13 cellular contexts compared by ENCODE assay signal in genomic region chr17:48725005-48725293, GRCh38. TPM values are rescaled to one million over a fixed set of nuclear protein-coding genes. Genes with fewer than 3 reads are reported as not detected.
DNase-seq lines count a peak whose midpoint lies in the region; ATAC-seq and TF ChIP-seq lines count a peak whose summit lies in the region.
"Had no signal": no experiment of that assay in that cellular context is flagged by ENCODE, and none has a peak within 500 bp of the region (broad histone marks: within the 10 kb centered on the region; RNA-seq: fewer than 3 reads in every experiment).

No MANE protein-coding gene starts in this region.

- H2BK15ac ChIP-seq in mesendoderm (replicated peaks; ENCODE audit: low read depth): no peak overlapping the region

- no peaks in the 10 kb centered on the region for H3K9me3 ChIP-seq in DOHH2 (ENCODE audit: control insufficient read depth, insufficient read depth, low read length)
- H3K9me3 ChIP-seq: mucosa of descending colon had no signal

- no peak overlapping the region for H2AFZ ChIP-seq in ACC112 (ENCODE audit: low read length, unreplicated experiment)

- no peak overlapping the region for H3K4ac ChIP-seq in mesendoderm (ENCODE audit: low read depth, low read length)

- CTCF ChIA-PET in activated B cell treated with CpG ODN at 0.5 μM for 24 hours (lab: Charles Lee): interaction anchor here (0.6 to 3.7 kb wide), 7 partner anchors 13 to 154 kb away, joined by 3 to 16 read pairs (median 3); no protein-coding TSS in a partner anchor

- peaks cover 1% of the 10 kb centered on the region for H3K36me3 Mint-ChIP-seq in activated B cell treated with CpG ODN at 0.5 μM for 24 hours (ENCODE audit: low read depth)

- ATAC-seq in activated B cell treated with CpG ODN at 0.5 μM for 24 hours (ENCODE audit: low read depth) (no peak), GM18502 (IDR thresholded peaks at IDR 0.05; ENCODE audit: poor library complexity, unreplicated experiment) (no peak)

- no peak overlapping the region for H2BK120ac ChIP-seq in mesendoderm (ENCODE audit: low read depth, low read length)

- H4K20me1 ChIP-seq in DOHH2 (ENCODE audit: control insufficient read depth, insufficient read depth, low read depth, low read length): no peaks in the 10 kb centered on the region

- H3K9me2 ChIP-seq in DOHH2 (replicated peaks; ENCODE audit: control insufficient read depth, low read length): no peaks in the 10 kb centered on the region

- no peak overlapping the region for H2BK5ac ChIP-seq in mesendoderm (ENCODE audit: low read length)

- DNase-seq in activated B cell treated with CpG ODN at 0.5 μM for 24 hours (peak; percentile 20), mesendoderm (no peak), DMS114 treated with DMSO at 0.1 percent for 48 hours (lab: John Stamatoyannopoulos, UW; ENCODE audit: unreplicated experiment) (no peak), middle frontal gyrus (ENCODE audit: extremely low spot score, low spot score) (no peak), SHP77 (lab: John Stamatoyannopoulos, UW) (no peak)
- DNase-seq: GF-D8, NCI-H1930 had no signal

- no peaks in the 10 kb centered on the region for H3K79me1 ChIP-seq in mesendoderm (ENCODE audit: low read length)

- no peak overlapping the region for H2AK5ac ChIP-seq in mesendoderm (ENCODE audit: low read length)

- peaks cover 39% of the 10 kb centered on the region for H3K4me1 Mint-ChIP-seq in activated B cell treated with CpG ODN at 0.5 μM for 24 hours

- peaks cover 5% of the 10 kb centered on the region for H3K9me3 Mint-ChIP-seq in activated B cell treated with CpG ODN at 0.5 μM for 24 hours
- H3K9me3 Mint-ChIP-seq: activated CD4-positive, alpha-beta T cell treated with anti-CD3 and anti-CD28 coated beads, Interleukin-2, amount 10 ng/mL, durations not matched to agents 24 days and 14 days had no signal

- no CpG with 5 or more reads among the region's 16 CpGs for WGBS in mesendoderm (ENCODE audit: extremely low coverage, insufficient coverage, low lambda C conversion rate)

- no peak overlapping the region for H3K23ac ChIP-seq in mesendoderm (ENCODE audit: low read length)

- H3K36me3 ChIP-seq in ACC112 (ENCODE audit: insufficient read depth, low read length) (no peaks in the 10 kb centered on the region), DOHH2 (ENCODE audit: control insufficient read depth, low read length) (no peaks in the 10 kb centered on the region), mesendoderm (ENCODE audit: control insufficient read depth, insufficient read depth, low read length) (no peaks in the 10 kb centered on the region)

- no peak overlapping the region for H4K8ac ChIP-seq in mesendoderm (ENCODE audit: low read depth, low read length)

- H3K4me2 ChIP-seq in DOHH2 (ENCODE audit: low read length) (peak overlapping the region; percentile 50), mesendoderm (ENCODE audit: low read length) (no peak overlapping the region)

- POLR2A ChIA-PET in activated B cell treated with CpG ODN at 0.5 μM for 24 hours (lab: Charles Lee): interaction anchor here (0.6 kb wide), 1 partner anchor 354 kb away, joined by 3 read pairs; no protein-coding TSS in a partner anchor

- H3K9ac ChIP-seq in mesendoderm (ENCODE audit: low read length): no peak overlapping the region

- intact Hi-C loops in activated B cell treated with CpG ODN at 0.5 μM for 24 hours (cut with micrococcal nuclease): loop anchor here (2.0 kb wide), 2 partner anchors 22 to 66 kb away; no protein-coding TSS in a partner anchor

- no peak overlapping the region for H3K27ac Mint-ChIP-seq in activated B cell treated with CpG ODN at 0.5 μM for 24 hours

- H3K27me3 Mint-ChIP-seq in activated B cell treated with CpG ODN at 0.5 μM for 24 hours: peaks cover 81% of the 10 kb centered on the region

- H3K56ac ChIP-seq in mesendoderm (ENCODE audit: low read length): peak overlapping the region; percentile 44

- H3K27ac ChIP-seq in ACC112 (ENCODE audit: low read depth, low read length): no peak overlapping the region
- no peak overlapping the region for H3K27ac ChIP-seq in DOHH2 (ENCODE audit: low read depth, low read length)
- H3K27ac ChIP-seq in mesendoderm (ENCODE audit: low read depth, low read length): no peak overlapping the region

- no peaks in the 10 kb centered on the region for H3F3A ChIP-seq in DOHH2 (ENCODE audit: control insufficient read depth, insufficient read depth)

- H3K4me1 ChIP-seq in ACC112 (ENCODE audit: control insufficient read depth, insufficient read depth, low read length, unreplicated experiment): no peaks in the 10 kb centered on the region
- peaks cover 17% of the 10 kb centered on the region for H3K4me1 ChIP-seq in DOHH2 (ENCODE audit: control insufficient read depth, low read length)
- H3K4me1 ChIP-seq in mesendoderm (ENCODE audit: control insufficient read depth, low read depth, low read length): peaks cover 4% of the 10 kb centered on the region

- H3K27me3 ChIP-seq in ACC112 (ENCODE audit: insufficient read depth, low read length): peaks cover 99% of the 10 kb centered on the region
- peaks cover 67% of the 10 kb centered on the region for H3K27me3 ChIP-seq in DOHH2 (ENCODE audit: control insufficient read depth, low read length)
- peaks cover 40% of the 10 kb centered on the region for H3K27me3 ChIP-seq in mesendoderm (ENCODE audit: insufficient read depth, low read length, poor library complexity)

- H3K18ac ChIP-seq in mesendoderm (ENCODE audit: low read length): no peak overlapping the region

- no peaks in the 10 kb centered on the region for H3K79me2 ChIP-seq in ACC112 (ENCODE audit: control insufficient read depth, insufficient read depth, low read length, unreplicated experiment)
- no peaks in the 10 kb centered on the region for H3K79me2 ChIP-seq in DOHH2 (ENCODE audit: control insufficient read depth, low read length)
- H3K79me2 ChIP-seq in mesendoderm (ENCODE audit: control insufficient read depth, insufficient read depth, low read length): no peaks in the 10 kb centered on the region

- TF ChIP-seq CTCF in DOHH2 (IDR thresholded peaks at IDR 0.05; ENCODE audit: low read depth, low read length, poor library complexity, severe bottlenecking) (no peak), activated B cell treated with CpG ODN at 0.5 μM for 24 hours (IDR thresholded peaks at IDR 0.05) (no peak)

- H4K5ac ChIP-seq in mesendoderm (ENCODE audit: low read length): no peak overlapping the region

- H3K4me3 ChIP-seq in ACC112 (ENCODE audit: low read depth, low read length) (peak overlapping the region; percentile 74), DOHH2 (ENCODE audit: low read length) (no peak overlapping the region), mesendoderm (ENCODE audit: low read length) (no peak overlapping the region)
- H3K4me3 ChIP-seq: mucosa of descending colon had no signal

- peak overlapping the region; percentile 28 for H3K4me3 Mint-ChIP-seq in activated B cell treated with CpG ODN at 0.5 μM for 24 hours

RNA-seq across cellular contexts. Expression of gene PRAC2, which starts 2.0 kb away (rescaled TPM):
- not detected in 2 replicates for total RNA-seq in activated B cell treated with CpG ODN at 0.5 μM for 24 hours
- polyA plus RNA-seq in mesendoderm (2013, experiment 1 of 2): 0.69 TPM
- 0.32 TPM for polyA plus RNA-seq in mesendoderm (2013, experiment 2 of 2)
- total RNA-seq: activated CD4-positive, alpha-beta T cell treated with anti-CD3 and anti-CD28 coated beads, Interleukin-2, amount 10 ng/mL, durations not matched to agents 24 days and 14 days; renal cortical epithelial cell had no signal

RNA-seq across cellular contexts. Expression of gene PRAC1, which starts 2.6 kb away (rescaled TPM):
- total RNA-seq in activated B cell treated with CpG ODN at 0.5 μM for 24 hours: not detected in 2 replicates
- polyA plus RNA-seq in mesendoderm (2013, experiment 1 of 2): 3.5 TPM
- 2.9 TPM for polyA plus RNA-seq in mesendoderm (2013, experiment 2 of 2)
- total RNA-seq: activated CD4-positive, alpha-beta T cell treated with anti-CD3 and anti-CD28 coated beads, Interleukin-2, amount 10 ng/mL, durations not matched to agents 24 days and 14 days; renal cortical epithelial cell had no signal

RNA-seq across cellular contexts. Expression of gene HOXB13, which starts 3.6 kb away (rescaled TPM):
- not detected in 2 replicates for total RNA-seq in activated B cell treated with CpG ODN at 0.5 μM for 24 hours
- polyA plus RNA-seq in mesendoderm (2013, experiment 1 of 2): 0.04 TPM
- 0.01 TPM for polyA plus RNA-seq in mesendoderm (2013, experiment 2 of 2)
- total RNA-seq: activated CD4-positive, alpha-beta T cell treated with anti-CD3 and anti-CD28 coated beads, Interleukin-2, amount 10 ng/mL, durations not matched to agents 24 days and 14 days had no signal
